Comparison of ENCODE assay signal across 9 cellular contexts in the genomic region with DNA sequence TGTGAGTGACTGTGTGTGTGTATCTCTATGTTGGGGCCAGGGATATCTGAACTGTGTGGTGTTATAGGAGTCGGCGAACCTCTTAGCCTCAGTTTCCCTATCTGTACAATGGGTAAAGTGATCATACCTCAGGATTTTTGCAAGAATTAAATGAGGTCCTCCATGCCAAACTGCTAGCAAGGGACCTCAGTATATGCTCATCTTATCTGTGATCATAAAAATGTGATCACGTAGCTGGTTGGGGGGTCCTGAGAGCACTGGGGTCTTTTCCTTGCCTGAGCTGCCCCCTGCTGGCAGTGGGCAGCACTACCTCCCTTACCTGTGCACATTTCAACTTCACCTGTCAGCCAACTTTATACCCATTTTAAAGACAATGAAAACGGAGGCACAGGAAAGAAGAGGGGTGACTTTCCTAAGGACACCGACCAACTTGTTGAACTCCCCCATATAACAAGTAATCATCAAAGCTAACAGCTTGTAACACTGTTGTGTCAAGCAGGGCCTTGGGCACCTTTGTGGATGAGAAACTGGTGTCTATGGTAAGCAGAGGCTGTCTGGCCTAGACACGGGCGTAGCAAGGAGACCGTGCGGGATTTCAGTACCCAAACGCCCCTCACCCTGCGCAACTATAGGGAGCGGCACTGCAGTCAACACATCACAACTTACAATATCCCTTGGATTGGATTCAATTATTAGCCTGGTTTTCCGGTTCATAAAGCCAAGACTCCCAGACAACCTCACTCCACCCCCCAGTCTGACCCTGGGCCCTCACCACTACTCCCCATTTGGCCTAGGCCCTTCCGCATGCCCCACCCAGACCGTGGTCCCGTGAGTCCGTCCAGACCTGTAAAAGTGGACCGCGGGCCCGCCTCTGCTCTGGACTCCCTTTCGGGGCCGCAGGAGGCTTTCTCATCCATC. TPM values are rescaled to one million over a fixed set of nuclear protein-coding genes. Genes with fewer than 3 reads are reported as not detected.
DNase-seq lines count a peak whose midpoint lies in the region; ATAC-seq, FAIRE-seq and TF ChIP-seq lines count a peak whose summit lies in the region.
"Had no signal": no experiment of that assay in that cellular context is flagged by ENCODE, and none has a peak within 500 bp of the region (broad histone marks: within the 10 kb centered on the region; RNA-seq: fewer than 3 reads in every experiment).

No MANE protein-coding gene starts in this region.

- H3K4me2 ChIP-seq in K562 (ENCODE audit: insufficient read depth, low read length) (peak overlapping the region; percentile 87), smooth muscle cell (peak overlapping the region; percentile 93)

- TF ChIP-seq EP300 in K562 (IDR thresholded peaks at IDR 0.05; ENCODE audit: low read length), result no peak

- H3K36me3 ChIP-seq in K562 (ENCODE audit: control insufficient read depth, insufficient read depth, low read length), result peaks cover 18% of the 10 kb centered on the region; the same call in 2 of the 3 replicates
- H3K36me3 ChIP-seq in smooth muscle cell (ENCODE audit: low read depth), result no peaks in the 10 kb centered on the region

- peak overlapping the region; percentile 65 for H3K4me3 ChIP-seq in K562
- peak overlapping the region; percentile 88 for H3K4me3 ChIP-seq in smooth muscle cell

- TF ChIP-seq CTCF in AG09319 (IDR thresholded peaks at IDR 0.05; ENCODE audit: low read depth, low read length), result peak; percentile 70
- TF ChIP-seq CTCF in K562 (IDR thresholded peaks at IDR 0.05 in 2 of 3, conservative IDR thresholded peaks at IDR 0.05 in 1 of 3; ENCODE audit: insufficient read depth in 2 of 3, low read depth in 1 of 3, low read length in 3 of 3), result peak; percentile 71 to 95 (median 80)
- TF ChIP-seq CTCF in smooth muscle cell (IDR thresholded peaks at IDR 0.05; ENCODE audit: borderline replicate concordance, insufficient read depth, poor library complexity, severe bottlenecking), result peak; percentile 81

- DNase-seq in AG09319 (ENCODE audit: extremely low read depth, low read depth) (no peak), GM12892 (ENCODE audit: insufficient read length) (peak; percentile 61), OCI-M1 (lab: John Stamatoyannopoulos, UW) (peak; percentile 64), K562 (ENCODE audit: extremely low read depth in 1 of 4, low spot score in 3 of 4) (peak; percentile 39 to 53 (median 51)), iPS-NIHi11 (ENCODE audit: low spot score) (peak; percentile 75), smooth muscle cell (lab: John Stamatoyannopoulos, UW; ENCODE audit: unreplicated experiment) (peak; percentile 17)

- WGBS in K562 (ENCODE audit: insufficient coverage, low coverage, missing lambda C conversion rate), result 12% methylated on average over 21 of the region's 22 CpGs
- 21% methylated on average over 22 of the region's 22 CpGs for WGBS in smooth muscle cell (ENCODE audit: low lambda C conversion rate)

- H3K9me3 ChIP-seq in K562 (replicated peaks; ENCODE audit: control insufficient read depth, insufficient read depth, low read depth, low read length) (no peaks in the 10 kb centered on the region), smooth muscle cell (replicated peaks; ENCODE audit: low read depth) (no peaks in the 10 kb centered on the region)

- POLR2A ChIA-PET in K562 (lab: Yijun Ruan, JAX), result interaction anchor here (0.5 to 2.2 kb wide), 10 partner anchors 7 to 427 kb away, joined by 3 to 18 read pairs (median 3); a partner anchor contains a TSS

- in situ Hi-C loops in K562 (cut with MboI), result no loop called here

- H3K4me1 ChIP-seq in K562 (replicated peaks in 1 of 2; ENCODE audit: control insufficient read depth in 2 of 2, insufficient read depth in 2 of 2, low read length in 2 of 2), result peaks cover 3 to 31% of the 10 kb centered on the region in 2 experiments; a peak in 4 of 5 replicates
- no peaks in the 10 kb centered on the region for H3K4me1 ChIP-seq in smooth muscle cell (ENCODE audit: low read depth)

- CTCF ChIA-PET in K562 (lab: Yijun Ruan, JAX; ENCODE audit: low intra/inter-chr PET ratio), result interaction anchor here (0.7 to 4.2 kb wide), 4 partner anchors 40 to 199 kb away, joined by 4 to 50 read pairs (median 5); a partner anchor contains a TSS

- intact Hi-C loops in K562 (cut with micrococcal nuclease), result loop anchor here (1.0 kb wide), 1 partner anchor 71 kb away; no protein-coding TSS in a partner anchor

- H3K27me3 ChIP-seq in K562 (ENCODE audit: control insufficient read depth in 2 of 2, insufficient read depth in 2 of 2, low read length in 2 of 2) (no peaks in the 10 kb centered on the region), smooth muscle cell (ENCODE audit: low read depth) (no peaks in the 10 kb centered on the region)

- ATAC-seq in K562, result peak; percentile 36
- no peak for ATAC-seq in activated CD4-positive, CD25-positive, alpha-beta regulatory T cell treated with anti-CD3 and anti-CD28 coated beads, Interleukin-2, amount 50 U/mL, for 24 hours
- ATAC-seq in GM18505 (IDR thresholded peaks at IDR 0.05; ENCODE audit: unreplicated experiment), result no peak

- H3K27ac ChIP-seq in K562 (ENCODE audit: extremely low read depth, low read depth, low read length), result peak overlapping the region; percentile 92
- H3K27ac ChIP-seq in smooth muscle cell (ENCODE audit: low read depth), result peak overlapping the region; percentile 86

- peak; percentile 56 to 68 for TF ChIP-seq RAD21 in K562 (CRISPR knock-in tag; conservative IDR thresholded peaks at IDR 0.05 in 1 of 2, IDR thresholded peaks at IDR 0.05 in 1 of 2)

- H4K20me1 ChIP-seq in K562 (replicated peaks; ENCODE audit: control insufficient read depth, insufficient read depth, low read length) (peaks cover 9% of the 10 kb centered on the region; the same call in 1 of the 2 replicates), smooth muscle cell (ENCODE audit: low read depth) (no peaks in the 10 kb centered on the region)

- no peaks in the 10 kb centered on the region for H3F3A ChIP-seq in smooth muscle cell (ENCODE audit: low read depth)

- peak overlapping the region; percentile 92 to 95 for H3K9ac ChIP-seq in K562 (ENCODE audit: insufficient read depth in 1 of 2, low read depth in 2 of 2, low read length in 2 of 2)
- peak overlapping the region; percentile 91 for H3K9ac ChIP-seq in smooth muscle cell (ENCODE audit: low read depth)

- H2AFZ ChIP-seq in K562 (ENCODE audit: low read depth, low read length) (peak overlapping the region; percentile 97), smooth muscle cell (ENCODE audit: low read depth) (peak overlapping the region; percentile 93)

- H3K79me2 ChIP-seq in K562 (ENCODE audit: control insufficient read depth, insufficient read depth, low read length) (peaks cover 12% of the 10 kb centered on the region; the same call in 2 of the 3 replicates), smooth muscle cell (ENCODE audit: low read depth) (peaks cover 4% of the 10 kb centered on the region)

- no TSS peak for BruUV-seq in K562 (replicated peaks; lab: Mats Ljungman, UMichigan)

- no peak for TF ChIP-seq POLR2A in GM12892 (IDR thresholded peaks at IDR 0.05; ENCODE audit: low read depth, low read length)
- no peak for TF ChIP-seq POLR2A in K562 (conservative IDR thresholded peaks at IDR 0.05)
- no peak for TF ChIP-seq POLR2A in GM18505 (IDR thresholded peaks at IDR 0.05; ENCODE audit: borderline replicate concordance, extremely low read depth, insufficient read depth, insufficient read length)

- H3K9me1 ChIP-seq in K562 (ENCODE audit: control insufficient read depth, insufficient read depth, low read length), result no peaks in the 10 kb centered on the region

- FAIRE-seq in GM12892 (lab: Jason Lieb, UNC), result no peak
- peak; percentile 77 for FAIRE-seq in K562 (lab: Jason Lieb, UNC)

RNA-seq across cellular contexts. Expression of a gene that starts 1.2 kb away (rescaled TPM):
- polyA plus RNA-seq in GM12892 (2012; ENCODE audit: missing spikeins), result 32.4 TPM
- 31.7 and 93.6 TPM in 2 replicates for total RNA-seq in K562 (2011; cell fraction: chromatin; rRNA removed; ENCODE audit: low replicate concordance)
- 79.4 and 87.0 TPM in 2 replicates for total RNA-seq in K562 (2011; cell fraction: nucleolus; rRNA removed)
- total RNA-seq in K562 (2011; cell fraction: nucleoplasm; rRNA removed), result 33.9 and 47.9 TPM in 2 replicates
- total RNA-seq in K562 (2014; rRNA removed) (69.2 and 115 TPM in 2 replicates), K562 (2014; rRNA removed; fragmentation: Illumina TruSeq; extraction: Trizol) (24.2 and 35.1 TPM in 2 replicates), K562 (2015; rRNA removed; fragmentation: Illumina TruSeq; extraction: Trizol) (45.0 and 50.2 TPM in 2 replicates), K562 (2021) (59.4 and 66.3 TPM in 2 replicates), smooth muscle cell (34.6 and 59.2 TPM in 2 replicates)
- polyA plus RNA-seq in K562 (2011; rRNA removed) (33.0 and 47.6 TPM in 2 replicates), K562 (2014; fragmentation: Illumina TruSeq; extraction: Trizol) (45.0 and 61.6 TPM in 2 replicates), K562 (2014; fragmentation: Nextera tagmentation; extraction: Ambion mirVana) (1 to 10 TPM; 3.7 to 6.2 TPM), K562 (2014; rRNA removed) (43.3 and 56.3 TPM in 2 replicates), smooth muscle cell (38.0 and 40.1 TPM in 2 replicates)
- polyA plus RNA-seq in K562 (2011; cell fraction: cytosol; rRNA removed), result 35.9 and 62.9 TPM in 2 replicates
- 77.2 and 136 TPM in 2 replicates for polyA plus RNA-seq in K562 (2011; cell fraction: nucleus; rRNA removed)
- 51.4 and 57.3 TPM in 2 replicates for polyA plus RNA-seq in K562 (2012)
- 42.3 and 51.5 TPM in 2 replicates for polyA minus RNA-seq in K562 (2011; rRNA and poly(A)+ RNA removed)
- polyA minus RNA-seq in K562 (2011; cell fraction: cytosol; rRNA and poly(A)+ RNA removed), result 58.5 and 65.1 TPM in 2 replicates
- 42.8 and 46.9 TPM in 2 replicates for polyA minus RNA-seq in K562 (2011; cell fraction: nucleus; rRNA and poly(A)+ RNA removed)

RNA-seq across cellular contexts. Expression of a gene that starts 12.4 kb away (rescaled TPM):
- polyA plus RNA-seq in GM12892 (2012; ENCODE audit: missing spikeins), result 1.9 TPM
- total RNA-seq in K562 (2011; cell fraction: chromatin; rRNA removed; ENCODE audit: low replicate concordance), result 7.3 and 22.6 TPM in 2 replicates
- total RNA-seq in K562 (2011; cell fraction: nucleolus; rRNA removed), result 11.1 and 15.2 TPM in 2 replicates
- 8.5 and 9.1 TPM in 2 replicates for total RNA-seq in K562 (2011; cell fraction: nucleoplasm; rRNA removed)
- total RNA-seq in K562 (2014; rRNA removed) (3.3 and 5.0 TPM in 2 replicates), K562 (2014; rRNA removed; fragmentation: Illumina TruSeq; extraction: Trizol) (1.3 and 1.9 TPM in 2 replicates), K562 (2015; rRNA removed; fragmentation: Illumina TruSeq; extraction: Trizol) (3.2 and 3.4 TPM in 2 replicates), K562 (2021) (4.0 and 4.2 TPM in 2 replicates), smooth muscle cell (2.1 and 3.8 TPM in 2 replicates)
- polyA plus RNA-seq in K562 (2011; rRNA removed) (1.4 and 1.6 TPM in 2 replicates), K562 (2014; fragmentation: Illumina TruSeq; extraction: Trizol) (1.9 and 3.3 TPM in 2 replicates), K562 (2014; fragmentation: Nextera tagmentation; extraction: Ambion mirVana) (under 1 TPM; 0.17 to 0.46 TPM), K562 (2014; rRNA removed) (2.4 and 2.6 TPM in 2 replicates), smooth muscle cell (9.4 and 10.6 TPM in 2 replicates)
- polyA plus RNA-seq in K562 (2011; cell fraction: cytosol; rRNA removed), result 1.6 and 3.4 TPM in 2 replicates
- polyA plus RNA-seq in K562 (2011; cell fraction: nucleus; rRNA removed), result 2.8 and 5.6 TPM in 2 replicates
- polyA plus RNA-seq in K562 (2012), result 2.7 and 4.4 TPM in 2 replicates
- 2.6 and 4.2 TPM in 2 replicates for polyA minus RNA-seq in K562 (2011; rRNA and poly(A)+ RNA removed)
- polyA minus RNA-seq in K562 (2011; cell fraction: cytosol; rRNA and poly(A)+ RNA removed), result 1.3 and 4.4 TPM in 2 replicates
- 6.1 and 6.7 TPM in 2 replicates for polyA minus RNA-seq in K562 (2011; cell fraction: nucleus; rRNA and poly(A)+ RNA removed)

RNA-seq across cellular contexts. Expression of a gene that starts 31.4 kb away (rescaled TPM):
- 15.3 TPM for polyA plus RNA-seq in GM12892 (2012; ENCODE audit: missing spikeins)
- total RNA-seq in K562 (2011; cell fraction: chromatin; rRNA removed; ENCODE audit: low replicate concordance), result 86.7 and 157 TPM in 2 replicates
- total RNA-seq in K562 (2011; cell fraction: nucleolus; rRNA removed), result 79.0 and 82.0 TPM in 2 replicates
- total RNA-seq in K562 (2011; cell fraction: nucleoplasm; rRNA removed), result 71.9 and 81.3 TPM in 2 replicates
- total RNA-seq in K562 (2014; rRNA removed) (12.0 and 14.6 TPM in 2 replicates), K562 (2014; rRNA removed; fragmentation: Illumina TruSeq; extraction: Trizol) (8.3 and 9.0 TPM in 2 replicates), K562 (2015; rRNA removed; fragmentation: Illumina TruSeq; extraction: Trizol) (9.6 and 10.9 TPM in 2 replicates), K562 (2021) (12.5 and 15.2 TPM in 2 replicates), smooth muscle cell (25.9 and 30.1 TPM in 2 replicates)
- polyA plus RNA-seq in K562 (2011; rRNA removed) (12.1 and 18.8 TPM in 2 replicates), K562 (2014; fragmentation: Illumina TruSeq; extraction: Trizol) (12.3 and 12.7 TPM in 2 replicates), K562 (2014; fragmentation: Nextera tagmentation; extraction: Ambion mirVana) (10 to 100 TPM; 11.1 to 11.3 TPM), K562 (2014; rRNA removed) (11.4 and 19.8 TPM in 2 replicates), smooth muscle cell (13.0 and 15.6 TPM in 2 replicates)
- 12.9 and 13.3 TPM in 2 replicates for polyA plus RNA-seq in K562 (2011; cell fraction: cytosol; rRNA removed)
- 49.5 and 74.6 TPM in 2 replicates for polyA plus RNA-seq in K562 (2011; cell fraction: nucleus; rRNA removed)
- polyA plus RNA-seq in K562 (2012), result 9.3 and 22.4 TPM in 2 replicates
- 15.0 and 17.2 TPM in 2 replicates for polyA minus RNA-seq in K562 (2011; rRNA and poly(A)+ RNA removed)
- polyA minus RNA-seq in K562 (2011; cell fraction: cytosol; rRNA and poly(A)+ RNA removed), result 8.0 and 16.0 TPM in 2 replicates
- 32.0 and 34.5 TPM in 2 replicates for polyA minus RNA-seq in K562 (2011; cell fraction: nucleus; rRNA and poly(A)+ RNA removed)

RNA-seq across cellular contexts. Expression of a gene that starts 40.4 kb away (rescaled TPM):
- 85.7 TPM for polyA plus RNA-seq in GM12892 (2012; ENCODE audit: missing spikeins)
- total RNA-seq in K562 (2011; cell fraction: chromatin; rRNA removed; ENCODE audit: low replicate concordance), result 9.4 and 12.2 TPM in 2 replicates
- total RNA-seq in K562 (2011; cell fraction: nucleolus; rRNA removed), result 16.2 and 19.7 TPM in 2 replicates
- 14.8 and 21.9 TPM in 2 replicates for total RNA-seq in K562 (2011; cell fraction: nucleoplasm; rRNA removed)
- total RNA-seq in K562 (2014; rRNA removed) (135 and 148 TPM in 2 replicates), K562 (2014; rRNA removed; fragmentation: Illumina TruSeq; extraction: Trizol) (75.0 and 81.4 TPM in 2 replicates), K562 (2015; rRNA removed; fragmentation: Illumina TruSeq; extraction: Trizol) (88.3 and 91.2 TPM in 2 replicates), K562 (2021) (133 and 148 TPM in 2 replicates), smooth muscle cell (36.1 and 38.7 TPM in 2 replicates)
- polyA plus RNA-seq in K562 (2011; rRNA removed) (97.6 and 100 TPM in 2 replicates), K562 (2014; fragmentation: Illumina TruSeq; extraction: Trizol) (91.9 and 103 TPM in 2 replicates), K562 (2014; fragmentation: Nextera tagmentation; extraction: Ambion mirVana) (10 to 100 TPM; 33.0 to 43.5 TPM), K562 (2014; rRNA removed) (173 and 208 TPM in 2 replicates), smooth muscle cell (54.5 and 68.4 TPM in 2 replicates)
- polyA plus RNA-seq in K562 (2011; cell fraction: cytosol; rRNA removed), result 83.4 and 86.1 TPM in 2 replicates
- 50.6 and 52.0 TPM in 2 replicates for polyA plus RNA-seq in K562 (2011; cell fraction: nucleus; rRNA removed)
- polyA plus RNA-seq in K562 (2012), result 95.1 and 124 TPM in 2 replicates
- polyA minus RNA-seq in K562 (2011; rRNA and poly(A)+ RNA removed), result 34.7 and 39.4 TPM in 2 replicates
- 22.9 and 23.3 TPM in 2 replicates for polyA minus RNA-seq in K562 (2011; cell fraction: cytosol; rRNA and poly(A)+ RNA removed)
- 3.2 and 6.6 TPM in 2 replicates for polyA minus RNA-seq in K562 (2011; cell fraction: nucleus; rRNA and poly(A)+ RNA removed)

RNA-seq across cellular contexts. Expression of a gene that starts 58.2 kb away (rescaled TPM):
- polyA plus RNA-seq in GM12892 (2012; ENCODE audit: missing spikeins), result not detected
- not detected in 2 replicates for total RNA-seq in K562 (2011; cell fraction: chromatin; rRNA removed; ENCODE audit: low replicate concordance)
- total RNA-seq in K562 (2011; cell fraction: nucleolus; rRNA removed), result not detected in 2 replicates
- total RNA-seq in K562 (2011; cell fraction: nucleoplasm; rRNA removed), result not detected in 2 replicates
- total RNA-seq in K562 (2014; rRNA removed) (not detected in 2 replicates), K562 (2014; rRNA removed; fragmentation: Illumina TruSeq; extraction: Trizol) (not detected in 2 replicates), K562 (2015; rRNA removed; fragmentation: Illumina TruSeq; extraction: Trizol) (not detected in 2 replicates), K562 (2021) (not detected in 2 replicates), smooth muscle cell (0.58 and 0.85 TPM in 2 replicates)
- polyA plus RNA-seq in K562 (2011; rRNA removed) (not detected in 2 replicates), K562 (2014; fragmentation: Illumina TruSeq; extraction: Trizol) (not detected in 2 replicates), K562 (2014; fragmentation: Nextera tagmentation; extraction: Ambion mirVana) (not detected), K562 (2014; rRNA removed) (not detected in 2 replicates), smooth muscle cell (0.84 and 1.1 TPM in 2 replicates)
- polyA plus RNA-seq in K562 (2011; cell fraction: cytosol; rRNA removed), result 0.01 TPM in 1 of 2 replicates, not detected in the other
- polyA plus RNA-seq in K562 (2011; cell fraction: nucleus; rRNA removed), result not detected in 2 replicates
- not detected in 2 replicates for polyA plus RNA-seq in K562 (2012)
- not detected in 2 replicates for polyA minus RNA-seq in K562 (2011; rRNA and poly(A)+ RNA removed)
- polyA minus RNA-seq in K562 (2011; cell fraction: cytosol; rRNA and poly(A)+ RNA removed), result not detected in 2 replicates
- not detected in 2 replicates for polyA minus RNA-seq in K562 (2011; cell fraction: nucleus; rRNA and poly(A)+ RNA removed)
- total RNA-seq: NCI-H460 had no signal
